ENCODE assay signal across 20 cellular contexts in the genomic region with DNA sequence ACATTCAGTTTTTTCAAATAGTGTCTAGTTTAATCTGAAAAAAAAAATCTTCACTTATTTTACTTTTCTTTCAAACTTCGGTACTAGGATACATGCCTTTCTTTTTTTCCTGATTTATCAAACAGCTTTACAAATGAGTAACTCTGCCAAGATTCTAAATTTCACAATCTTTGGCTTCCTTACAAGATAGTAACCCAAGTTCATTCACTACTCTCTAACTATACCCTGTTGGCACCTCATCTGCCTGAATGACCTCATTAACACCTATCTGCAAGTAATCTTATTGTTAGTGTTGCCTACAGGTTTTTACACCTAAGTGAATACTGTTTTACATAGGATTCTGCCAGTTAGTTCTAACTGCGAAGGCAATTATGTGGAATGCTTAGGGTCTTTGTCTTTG.
A peak's percentile ranks its signal among the peaks of the same experiment; 100 is the strongest.
DNase-seq lines count a peak whose midpoint lies in the region; ATAC-seq and TF ChIP-seq lines count a peak whose summit lies in the region.
"Had no signal": no experiment of that assay in that cellular context is flagged by ENCODE, and none has a peak within 500 bp of the region (broad histone marks: within the 10 kb centered on the region; RNA-seq: fewer than 3 reads in every experiment).

No MANE protein-coding gene starts in this region.

- TF ChIP-seq POLR2A in body of pancreas (IDR thresholded peaks at IDR 0.05): no peak

- no peaks in the 10 kb centered on the region for H3K9me3 ChIP-seq in body of pancreas
- H3K9me3 ChIP-seq: adrenal gland, left lung had no signal

- no peaks in the 10 kb centered on the region for H3K27me3 ChIP-seq in body of pancreas
- H3K27me3 ChIP-seq: adrenal gland, left lung had no signal

- H3K36me3 ChIP-seq in body of pancreas (replicated peaks in 1 of 2; ENCODE audit: insufficient read depth in 1 of 2, low read depth in 2 of 2): no peaks in the 10 kb centered on the region
- H3K36me3 ChIP-seq: adrenal gland, left lung had no signal

- peak; percentile 92 for ATAC-seq in body of pancreas
- no peak for ATAC-seq in HG03095 (IDR thresholded peaks at IDR 0.05; ENCODE audit: unreplicated experiment)
- ATAC-seq: activated T-helper 17 cell treated with anti-CD3 and anti-CD28 coated beads, Interleukin-2, amount 50 U/mL, for 72 hours; left lung; natural killer cell treated with Interleukin-12 subunit alpha and Interleukin-12 subunit beta and Interleukin-15 and Interleukin-18, amount 100 ng/mL, for 72 hours; stimulated activated naive CD8-positive, alpha-beta T cell treated with anti-CD3 and anti-CD28 coated beads, Interleukin-15, amount 100 ng/mL, for 72 hours had no signal

- no peak overlapping the region for H3K27ac ChIP-seq in body of pancreas
- H3K27ac ChIP-seq: adrenal gland, HL-60, left lung had no signal

- WGBS in body of pancreas, 2 donors: 42 to 51% methylated on average over 2 of the region's 2 CpGs

- peak; percentile 13 for DNase-seq in NCI-H2171 treated with DMSO at 0.1 percent for 48 hours (lab: John Stamatoyannopoulos, UW)
- no peak for DNase-seq in NCI-H2171 (lab: John Stamatoyannopoulos, UW)
- peak; percentile 16 to 66 (median 18) for DNase-seq in body of pancreas
- DNase-seq in fibroblast of the aortic adventitia (ENCODE audit: low read depth): peak; percentile 83
- DNase-seq in retinal pigment epithelial cell (ENCODE audit: low read depth): peak; percentile 42
- DNase-seq in COLO668 (lab: John Stamatoyannopoulos, UW; ENCODE audit: unreplicated experiment): no peak
- no peak for DNase-seq in HuH-7.5 (ENCODE audit: low spot score)
- DNase-seq: 8988T; activated CD4-positive, CD25-positive, alpha-beta regulatory T cell; adrenal gland; DMS79; KBM-7; left lung; NCI-H1105 treated with DMSO at 0.1 percent for 48 hours; SHP77 treated with DMSO at 0.1 percent for 48 hours; stimulated activated naive CD8-positive, alpha-beta T cell treated with anti-CD3 and anti-CD28 coated beads, Interleukin-15, amount 100 ng/mL, for 72 hours had no signal

- TF ChIP-seq CTCF in body of pancreas (IDR thresholded peaks at IDR 0.05) (no peak), fibroblast of the aortic adventitia (IDR thresholded peaks at IDR 0.05; ENCODE audit: insufficient read depth, low read length) (no peak), retinal pigment epithelial cell (conservative IDR thresholded peaks at IDR 0.05; ENCODE audit: low read depth, low read length) (no peak)

- intact Hi-C loops in body of pancreas (cut with DNase I): no loop called here

- H3K4me3 ChIP-seq in body of pancreas: no peak overlapping the region
- no peak overlapping the region for H3K4me3 ChIP-seq in fibroblast of the aortic adventitia (ENCODE audit: low read depth, low read length)
- no peak overlapping the region for H3K4me3 ChIP-seq in retinal pigment epithelial cell (ENCODE audit: low read length)
- H3K4me3 ChIP-seq: adrenal gland, left lung had no signal

- H3K4me1 ChIP-seq in body of pancreas: peaks cover 6% of the 10 kb centered on the region
- H3K4me1 ChIP-seq: adrenal gland, left lung had no signal

Comparison
In these comparisons a context has a peak if more than half of its experiments do, and no peak if none do; other contexts are left out.
1. DNase-seq: peak in NCI-H2171 treated with DMSO at 0.1 percent for 48 hours (single experiment), body of pancreas (4 of 4), fibroblast of the aortic adventitia (single experiment) and retinal pigment epithelial cell (single experiment); none in NCI-H2171 (single experiment), COLO668 (single experiment) and HuH-7.5 (single experiment).